Comparison of ENCODE assay signal across 25 cellular contexts in genomic region chr17:6636616-6637457, GRCh38. TPM values are rescaled to one million over a fixed set of nuclear protein-coding genes. Genes with fewer than 3 reads are reported as not detected.
DNase-seq lines count a peak whose midpoint lies in the region; ATAC-seq and TF ChIP-seq lines count a peak whose summit lies in the region.
"Had no signal": no experiment of that assay in that cellular context is flagged by ENCODE, and none has a peak within 500 bp of the region (broad histone marks: within the 10 kb centered on the region; RNA-seq: fewer than 3 reads in every experiment).

No MANE protein-coding gene starts in this region.

- no peak for TF ChIP-seq EP300 in Ishikawa (IDR thresholded peaks at IDR 0.05; ENCODE audit: borderline replicate concordance)

- H3K4me3 Mint-ChIP-seq in stimulated activated naive B cell treated with anti-CD40 and anti-IgM and Interleukin-4, amounts not matched to agents 10 μg/mL and 1 μg/mL and 100 μg/mL, for 72 hours, result peak overlapping the region in 1 of 2 donors; percentile 44
- H3K4me3 Mint-ChIP-seq: activated CD4-positive, alpha-beta memory T cell treated with anti-CD3 and anti-CD28 coated beads, Interleukin-2, amount 10 ng/mL, durations not matched to agents 7 days and 5 days; activated naive CD8-positive, alpha-beta T cell had no signal

- no peaks in the 10 kb centered on the region for H3K27me3 Mint-ChIP-seq in stimulated activated naive B cell treated with anti-CD40 and anti-IgM and Interleukin-4, amounts not matched to agents 10 μg/mL and 1 μg/mL and 100 μg/mL, for 72 hours
- H3K27me3 Mint-ChIP-seq: activated CD4-positive, alpha-beta memory T cell treated with anti-CD3 and anti-CD28 coated beads, Interleukin-2, amount 10 ng/mL, durations not matched to agents 7 days and 5 days; activated naive CD8-positive, alpha-beta T cell had no signal

- no peak overlapping the region for H3K4me3 ChIP-seq in MG63
- H3K4me3 ChIP-seq: ascending aorta, dorsolateral prefrontal cortex, K562, lung, PC-9, tibial nerve had no signal

- DNase-seq in ecto neural progenitor cell (ENCODE audit: low spot score) (peak; percentile 49), NCI-H2227 treated with DMSO at 0.1 percent for 48 hours (lab: John Stamatoyannopoulos, UW) (no peak), MG63 (no peak)
- no peak for DNase-seq in stimulated activated naive B cell treated with anti-CD40 and anti-IgM and Interleukin-4, amounts not matched to agents 10 μg/mL and 1 μg/mL and 100 μg/mL, for 72 hours
- DNase-seq: activated CD4-positive, alpha-beta memory T cell treated with anti-CD3 and anti-CD28 coated beads, Interleukin-2, amount 10 ng/mL, durations not matched to agents 7 days and 5 days; CD4-positive, CD25-positive, alpha-beta regulatory T cell; central memory CD4-positive, alpha-beta T cell; DMS 273 treated with DMSO at 0.1 percent for 48 hours; dorsolateral prefrontal cortex; glutamatergic neuron; kidney glomerular epithelial cell; MM.1S; NCI-H1436; NCI-H2107; NCI-H510A; nucleus accumbens; PC-9; SHP77 treated with DMSO at 0.1 percent for 48 hours had no signal

- no peak for ATAC-seq in stimulated activated naive B cell treated with anti-CD40 and anti-IgM and Interleukin-4, amounts not matched to agents 10 μg/mL and 1 μg/mL and 100 μg/mL, for 72 hours (replicated peaks)
- ATAC-seq: activated CD4-positive, CD25-positive, alpha-beta regulatory T cell treated with anti-CD3 and anti-CD28 coated beads, Interleukin-2, amount 50 U/mL, for 24 hours; K562 had no signal

- peak overlapping the region; percentile 67 for H3K27ac Mint-ChIP-seq in stimulated activated naive B cell treated with anti-CD40 and anti-IgM and Interleukin-4, amounts not matched to agents 10 μg/mL and 1 μg/mL and 100 μg/mL, for 72 hours
- H3K27ac Mint-ChIP-seq: activated CD4-positive, alpha-beta memory T cell treated with anti-CD3 and anti-CD28 coated beads, Interleukin-2, amount 10 ng/mL, durations not matched to agents 7 days and 5 days; activated naive CD8-positive, alpha-beta T cell had no signal

- no peaks in the 10 kb centered on the region for H3K9me3 ChIP-seq in MG63
- H3K9me3 ChIP-seq: ascending aorta, tibial nerve had no signal

- H3K36me3 ChIP-seq in MG63, result peaks cover 27% of the 10 kb centered on the region

- TF ChIP-seq RAD21 in Ishikawa (IDR thresholded peaks at IDR 0.05; ENCODE audit: low read depth), result no peak

- no peaks in the 10 kb centered on the region for H3K9me3 Mint-ChIP-seq in stimulated activated naive B cell treated with anti-CD40 and anti-IgM and Interleukin-4, amounts not matched to agents 10 μg/mL and 1 μg/mL and 100 μg/mL, for 72 hours
- H3K9me3 Mint-ChIP-seq: activated CD4-positive, alpha-beta memory T cell treated with anti-CD3 and anti-CD28 coated beads, Interleukin-2, amount 10 ng/mL, durations not matched to agents 7 days and 5 days; CD4-positive, CD25-positive, alpha-beta regulatory T cell had no signal

- H3K27me3 ChIP-seq in MG63, result no peaks in the 10 kb centered on the region
- H3K27me3 ChIP-seq: ascending aorta, dorsolateral prefrontal cortex, tibial nerve had no signal

- peaks cover 35 to 42% of the 10 kb centered on the region in 2 donors for H3K4me1 Mint-ChIP-seq in stimulated activated naive B cell treated with anti-CD40 and anti-IgM and Interleukin-4, amounts not matched to agents 10 μg/mL and 1 μg/mL and 100 μg/mL, for 72 hours

- peaks cover 27 to 40% of the 10 kb centered on the region in 2 donors for H3K36me3 Mint-ChIP-seq in stimulated activated naive B cell treated with anti-CD40 and anti-IgM and Interleukin-4, amounts not matched to agents 10 μg/mL and 1 μg/mL and 100 μg/mL, for 72 hours

TF ChIP-seq in Ishikawa, 13 proteins besides CTCF, POLR2A, EP300 and RAD21:
- TF ChIP-seq, protein P1, sequence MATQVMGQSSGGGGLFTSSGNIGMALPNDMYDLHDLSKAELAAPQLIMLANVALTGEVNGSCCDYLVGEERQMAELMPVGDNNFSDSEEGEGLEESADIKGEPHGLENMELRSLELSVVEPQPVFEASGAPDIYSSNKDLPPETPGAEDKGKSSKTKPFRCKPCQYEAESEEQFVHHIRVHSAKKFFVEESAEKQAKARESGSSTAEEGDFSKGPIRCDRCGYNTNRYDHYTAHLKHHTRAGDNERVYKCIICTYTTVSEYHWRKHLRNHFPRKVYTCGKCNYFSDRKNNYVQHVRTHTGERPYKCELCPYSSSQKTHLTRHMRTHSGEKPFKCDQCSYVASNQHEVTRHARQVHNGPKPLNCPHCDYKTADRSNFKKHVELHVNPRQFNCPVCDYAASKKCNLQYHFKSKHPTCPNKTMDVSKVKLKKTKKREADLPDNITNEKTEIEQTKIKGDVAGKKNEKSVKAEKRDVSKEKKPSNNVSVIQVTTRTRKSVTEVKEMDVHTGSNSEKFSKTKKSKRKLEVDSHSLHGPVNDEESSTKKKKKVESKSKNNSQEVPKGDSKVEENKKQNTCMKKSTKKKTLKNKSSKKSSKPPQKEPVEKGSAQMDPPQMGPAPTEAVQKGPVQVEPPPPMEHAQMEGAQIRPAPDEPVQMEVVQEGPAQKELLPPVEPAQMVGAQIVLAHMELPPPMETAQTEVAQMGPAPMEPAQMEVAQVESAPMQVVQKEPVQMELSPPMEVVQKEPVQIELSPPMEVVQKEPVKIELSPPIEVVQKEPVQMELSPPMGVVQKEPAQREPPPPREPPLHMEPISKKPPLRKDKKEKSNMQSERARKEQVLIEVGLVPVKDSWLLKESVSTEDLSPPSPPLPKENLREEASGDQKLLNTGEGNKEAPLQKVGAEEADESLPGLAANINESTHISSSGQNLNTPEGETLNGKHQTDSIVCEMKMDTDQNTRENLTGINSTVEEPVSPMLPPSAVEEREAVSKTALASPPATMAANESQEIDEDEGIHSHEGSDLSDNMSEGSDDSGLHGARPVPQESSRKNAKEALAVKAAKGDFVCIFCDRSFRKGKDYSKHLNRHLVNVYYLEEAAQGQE (IDR thresholded peaks at IDR 0.05; ENCODE audit: low read depth), result peak; percentile 73
- no peak for TF ChIP-seq CEBPB (IDR thresholded peaks at IDR 0.05)

RNA-seq across cellular contexts. Expression of gene KIAA0753, which starts 3.7 kb away (rescaled TPM):
- 5.7 and 8.0 TPM in 2 replicates for total RNA-seq in MG63 (2014; rRNA removed; shearing (Covaris generic); ENCODE audit: low replicate concordance)

RNA-seq across cellular contexts. Expression of gene TXNDC17, which starts 4.0 kb away (rescaled TPM):
- total RNA-seq in MG63 (2014; rRNA removed; shearing (Covaris generic); ENCODE audit: low replicate concordance), result 54.8 and 127 TPM in 2 replicates

RNA-seq across cellular contexts. Expression of gene MED31, which starts 14.6 kb away (rescaled TPM):
- total RNA-seq in MG63 (2014; rRNA removed; shearing (Covaris generic); ENCODE audit: low replicate concordance), result 7.7 and 10.6 TPM in 2 replicates
- total RNA-seq: ascending aorta had no signal

RNA-seq across cellular contexts. Expression of gene C17orf100, which starts 14.7 kb away (rescaled TPM):
- 1.9 and 2.9 TPM in 2 replicates for total RNA-seq in MG63 (2014; rRNA removed; shearing (Covaris generic); ENCODE audit: low replicate concordance)
